In the genomic region with DNA sequence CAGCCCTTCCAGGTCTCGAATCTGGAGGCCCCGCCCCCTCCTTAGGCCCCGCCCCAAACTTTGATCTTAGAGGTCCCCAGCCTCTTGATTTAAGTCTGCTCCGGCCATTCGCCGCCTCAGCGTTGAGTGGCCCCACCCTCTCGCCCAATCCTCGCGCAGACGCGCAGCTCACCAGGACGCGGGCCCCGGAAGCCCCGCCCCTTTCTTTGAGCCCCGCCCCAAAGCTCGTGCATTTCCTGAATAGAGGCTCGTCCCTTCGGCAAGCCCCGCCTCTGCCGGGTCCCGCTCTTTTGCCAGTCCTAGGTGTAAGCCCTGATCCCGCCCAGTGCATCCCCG, we compare ENCODE assay signal across 7 cellular contexts. TPM values are rescaled to one million over a fixed set of nuclear protein-coding genes. Genes with fewer than 3 reads are reported as not detected.
DNase-seq lines count a peak whose midpoint lies in the region; ATAC-seq and TF ChIP-seq lines count a peak whose summit lies in the region.

No MANE protein-coding gene starts in this region.

- H3K4me2 ChIP-seq in hepatocyte, result peak overlapping the region; percentile 93

- H3K27ac ChIP-seq in hepatocyte, result peak overlapping the region; percentile 97

- ATAC-seq in GM18502 (IDR thresholded peaks at IDR 0.05; ENCODE audit: poor library complexity, unreplicated experiment), result peak; percentile 75
- ATAC-seq in HG02970 (IDR thresholded peaks at IDR 0.05; ENCODE audit: low FRiP score, unreplicated experiment), result peak; percentile 72

- peak overlapping the region; percentile 33 for H3K4me3 ChIP-seq in hepatocyte

- no peak for TF ChIP-seq CTCF in hepatocyte (IDR thresholded peaks at IDR 0.05; ENCODE audit: poor library complexity)

- H3K9me2 ChIP-seq in hepatocyte (replicated peaks; ENCODE audit: insufficient read depth), result no peaks in the 10 kb centered on the region

- peak; percentile 97 for DNase-seq in NCI-H1930 (lab: John Stamatoyannopoulos, UW)
- peak; percentile 97 for DNase-seq in T1000 (lab: John Stamatoyannopoulos, UW)
- peak; percentile 99 for DNase-seq in astrocyte of the hippocampus (ENCODE audit: low read depth, low spot score)
- peak; percentile 99 for DNase-seq in hepatocyte (ENCODE audit: low spot score)
- peak; percentile 94 for DNase-seq in renal cortical epithelial cell (ENCODE audit: low read depth)

- H2AFZ ChIP-seq in hepatocyte, result peak overlapping the region; percentile 55

- H3K27me3 ChIP-seq in hepatocyte, result no peaks in the 10 kb centered on the region

- WGBS in hepatocyte (ENCODE audit: low lambda C conversion rate, missing lambda C conversion rate), result 0% methylated on average over 21 of the region's 25 CpGs

- H3K36me3 ChIP-seq in hepatocyte (replicated peaks; ENCODE audit: insufficient read depth, low read depth), result no peaks in the 10 kb centered on the region

- H3K4me1 ChIP-seq in hepatocyte (ENCODE audit: insufficient read depth), result peaks cover 41% of the 10 kb centered on the region

- H4K20me1 ChIP-seq in hepatocyte (ENCODE audit: insufficient read depth, poor library complexity, severe bottlenecking), result peaks cover 18% of the 10 kb centered on the region

- no peaks in the 10 kb centered on the region for H3K9me3 ChIP-seq in hepatocyte (ENCODE audit: low read depth)

- H3K79me2 ChIP-seq in hepatocyte, result peaks cover 82% of the 10 kb centered on the region

RNA-seq across cellular contexts. Expression of a gene that starts 0.2 kb away (rescaled TPM):
- total RNA-seq in hepatocyte (143 and 149 TPM in 2 replicates), renal cortical epithelial cell (129 and 169 TPM in 2 replicates)
- 84.9 and 102 TPM in 2 replicates for polyA plus RNA-seq in hepatocyte

RNA-seq across cellular contexts. Expression of a gene that starts 0.7 kb away (rescaled TPM):
- 145 and 185 TPM in 2 replicates for total RNA-seq in hepatocyte
- 120 and 122 TPM in 2 replicates for polyA plus RNA-seq in hepatocyte
- total RNA-seq in renal cortical epithelial cell, result 166 and 255 TPM in 2 replicates

RNA-seq across cellular contexts. Expression of a gene that starts 37.7 kb away (rescaled TPM):
- total RNA-seq in hepatocyte (16.7 and 19.5 TPM in 2 replicates), renal cortical epithelial cell (7.8 and 8.2 TPM in 2 replicates)
- 34.5 and 38.2 TPM in 2 replicates for polyA plus RNA-seq in hepatocyte

RNA-seq across cellular contexts. Expression of a gene that starts 47.9 kb away (rescaled TPM):
- total RNA-seq in hepatocyte (59.4 and 80.7 TPM in 2 replicates), renal cortical epithelial cell (118 and 145 TPM in 2 replicates)
- 81.0 and 104 TPM in 2 replicates for polyA plus RNA-seq in hepatocyte

RNA-seq across cellular contexts. Expression of a gene that starts 60.0 kb away (rescaled TPM):
- total RNA-seq in hepatocyte, result 1.2 and 1.6 TPM in 2 replicates
- 0.39 and 1.0 TPM in 2 replicates for polyA plus RNA-seq in hepatocyte
- total RNA-seq in renal cortical epithelial cell, result not detected in 2 replicates

Comparison
In these comparisons a context has a peak if more than half of its experiments do, and no peak if none do; other contexts are left out.
1. Peak in every context shown above with its lines: DNase-seq, ATAC-seq, H3K4me3 ChIP-seq and H3K27ac ChIP-seq.